8 cellular contexts compared by ENCODE assay signal in the genomic region with DNA sequence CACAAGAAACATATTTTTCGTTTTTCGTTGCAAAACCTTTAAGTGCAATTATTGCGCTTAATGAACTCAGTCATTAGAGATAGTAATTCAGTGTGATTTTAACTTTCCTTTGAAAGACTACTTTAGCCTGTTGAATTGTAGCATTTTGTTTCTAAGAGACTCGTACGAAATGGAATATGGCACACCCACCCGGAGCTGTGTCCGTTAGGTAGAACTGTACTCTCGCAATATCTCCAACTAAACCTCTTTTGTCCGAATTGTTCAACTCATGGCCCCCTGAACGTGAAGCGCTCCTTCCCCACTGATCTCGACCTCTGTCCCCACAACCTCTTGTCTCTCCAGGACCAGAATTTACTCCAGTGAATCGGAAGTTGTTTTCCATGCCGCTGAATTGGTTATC.
DNase-seq lines count a peak whose midpoint lies in the region; ATAC-seq lines count a peak whose summit lies in the region.

No MANE protein-coding gene starts in this region.

- H3K4me1 Mint-ChIP-seq in central memory CD8-positive, alpha-beta T cell, result peaks cover 35% of the 10 kb centered on the region

- peak overlapping the region; percentile 84 for H3K4me3 Mint-ChIP-seq in central memory CD8-positive, alpha-beta T cell

- no peaks in the 10 kb centered on the region for H3K27me3 Mint-ChIP-seq in central memory CD8-positive, alpha-beta T cell

- H3K9ac ChIP-seq in BLaER1 treated with 17β-estradiol and CSF1 and Interleukin-3, amounts not matched to agents 10 nM and 100 nM, result peak overlapping the region; percentile 89 to 96 (median 94)

- H3K36me3 ChIP-seq in BLaER1 treated with 17β-estradiol and CSF1 and Interleukin-3, amounts not matched to agents 10 nM and 100 nM, result peaks cover 7 to 26% (median 19%) of the 10 kb centered on the region in 11 experiments

- peaks cover 0 to 34% (median 7%) of the 10 kb centered on the region in 11 experiments; a peak in 9 of 22 replicates for H4K20me1 ChIP-seq in BLaER1 treated with 17β-estradiol and CSF1 and Interleukin-3, amounts not matched to agents 10 nM and 100 nM

- H3K9me3 Mint-ChIP-seq in central memory CD8-positive, alpha-beta T cell, result no peaks in the 10 kb centered on the region

- peak overlapping the region; percentile 89 for H3K27ac Mint-ChIP-seq in central memory CD8-positive, alpha-beta T cell (ENCODE audit: low read depth)

- peaks cover 0 to 11% (median 2%) of the 10 kb centered on the region in 11 experiments; a peak in 11 of 22 replicates for H3K9me3 ChIP-seq in BLaER1 treated with 17β-estradiol and CSF1 and Interleukin-3, amounts not matched to agents 10 nM and 100 nM (replicated peaks in 1 of 11)

- peak overlapping the region; percentile 71 to 87 (median 78) for H3K4me3 ChIP-seq in BLaER1 treated with 17β-estradiol and CSF1 and Interleukin-3, amounts not matched to agents 10 nM and 100 nM

- peak; percentile 48 for DNase-seq in HCEC 1CT
- peak; percentile 26 for DNase-seq in SHP77 treated with DMSO at 0.1 percent for 48 hours (lab: John Stamatoyannopoulos, UW)
- no peak for DNase-seq in central memory CD8-positive, alpha-beta T cell (ENCODE audit: low spot score in 2 of 2)
- peak; percentile 44 for DNase-seq in kidney tubule cell (ENCODE audit: low spot score)
- peak; percentile 14 for DNase-seq in stimulated activated naive CD8-positive, alpha-beta T cell treated with anti-CD3 and anti-CD28 coated beads, Interleukin-15, Interleukin-2, amounts not matched to agents 100 U/mL and 50 U/mL, for 24 hours
- DNase-seq in activated CD4-positive, CD25-positive, alpha-beta regulatory T cell (lab: John Stamatoyannopoulos, UW), result no peak

- peaks cover 15 to 34% (median 29%) of the 10 kb centered on the region in 10 experiments for H3K4me1 ChIP-seq in BLaER1 treated with 17β-estradiol and CSF1 and Interleukin-3, amounts not matched to agents 10 nM and 100 nM

- H3K27ac ChIP-seq in BLaER1 treated with 17β-estradiol and CSF1 and Interleukin-3, amounts not matched to agents 10 nM and 100 nM, result peak overlapping the region; percentile 91 to 98 (median 95)

- H3K36me3 Mint-ChIP-seq in central memory CD8-positive, alpha-beta T cell (ENCODE audit: insufficient read depth), result peaks cover 19% of the 10 kb centered on the region

- H3K27me3 ChIP-seq in BLaER1 treated with 17β-estradiol and CSF1 and Interleukin-3, amounts not matched to agents 10 nM and 100 nM, result no peaks in the 10 kb centered on the region

- H3K4me2 ChIP-seq in BLaER1 treated with 17β-estradiol and CSF1 and Interleukin-3, amounts not matched to agents 10 nM and 100 nM, result peak overlapping the region; percentile 79 to 93 (median 87)

- ATAC-seq in central memory CD8-positive, alpha-beta T cell (replicated peaks; ENCODE audit: extremely low read depth, poor library complexity, severe bottlenecking), result peak; percentile 13
- no peak for ATAC-seq in stimulated activated naive CD8-positive, alpha-beta T cell treated with anti-CD3 and anti-CD28 coated beads, Interleukin-15, Interleukin-2, amounts not matched to agents 100 U/mL and 50 U/mL, for 24 hours
- ATAC-seq in GM21360 (IDR thresholded peaks at IDR 0.05; ENCODE audit: unreplicated experiment), result no peak

Comparison
In these comparisons a context has a peak if more than half of its experiments do, and no peak if none do; other contexts are left out.
1. DNase-seq: peak in HCEC 1CT (single experiment), SHP77 treated with DMSO at 0.1 percent for 48 hours (single experiment), kidney tubule cell (single experiment) and stimulated activated naive CD8-positive, alpha-beta T cell treated with anti-CD3 and anti-CD28 coated beads, Interleukin-15, Interleukin-2, amounts not matched to agents 100 U/mL and 50 U/mL, for 24 hours (single experiment); none in central memory CD8-positive, alpha-beta T cell (0 of 2) and activated CD4-positive, CD25-positive, alpha-beta regulatory T cell (0 of 4).